ENCODE assay signal across 25 cellular contexts in the genomic region with DNA sequence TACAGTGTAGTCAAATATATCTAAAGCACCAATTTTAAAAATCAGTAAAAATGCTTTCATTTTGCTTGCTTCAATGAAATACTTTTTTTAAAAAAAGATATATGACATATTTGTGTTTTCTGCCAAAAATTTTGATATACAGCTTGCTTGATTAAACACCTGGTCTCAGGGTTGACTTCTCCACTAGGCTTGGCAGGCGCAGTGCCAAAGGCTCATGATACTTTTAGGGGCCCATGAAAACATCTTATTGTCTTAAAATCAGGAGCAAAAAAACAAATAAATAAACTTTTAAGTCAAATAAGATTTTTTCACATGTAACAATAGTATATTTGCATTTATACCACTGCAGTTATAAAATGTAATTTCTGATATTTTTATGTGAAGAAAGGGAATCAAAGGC.
"Had no signal": no experiment of that assay in that cellular context is flagged by ENCODE, and none has a peak within 500 bp of the region (broad histone marks: within the 10 kb centered on the region; RNA-seq: fewer than 3 reads in every experiment).

No MANE protein-coding gene starts in this region.

- H3K4me1 ChIP-seq: stomach, suprapubic skin, testis, tibial nerve, transverse colon, upper lobe of left lung, upper lobe of right lung, uterus, vagina had no signal

- H3K27me3 ChIP-seq: stomach, suprapubic skin, testis, tibial artery, tibial nerve, transverse colon, upper lobe of left lung, upper lobe of right lung, uterus, vagina had no signal

- DNase-seq: stimulated activated CD4-positive, alpha-beta T cell treated with anti-CD3 and anti-CD28 coated beads, Interleukin-2, amount 100 ng/mL, for 48 hours; stimulated activated CD4-positive, alpha-beta T cell treated with anti-CD3 and anti-CD28 coated beads, Interleukin-4, amount 100 ng/mL, for 1 hour; stimulated activated CD4-positive, alpha-beta T cell treated with anti-CD3 and anti-CD28 coated beads, Interleukin-4, amount 100 ng/mL, for 24 hours; stimulated activated CD4-positive, alpha-beta T cell treated with anti-CD3 and anti-CD28 coated beads, Interleukin-4, amount 100 ng/mL, for 4 hours; stimulated activated CD8-positive, alpha-beta memory T cell treated with anti-CD3 and anti-CD28 coated beads, Interleukin-4, amount 100 ng/mL, for 48 hours; stimulated activated naive B cell treated with anti-CD40 and anti-IgM and Interleukin-4, amounts not matched to agents 10 μg/mL and 1 μg/mL and 100 μg/mL, for 72 hours; stimulated activated naive CD4-positive, alpha-beta T cell; stimulated activated naive CD4-positive, alpha-beta T cell treated with Interleukin-2 at 50 U/mL for 16 hours; stimulated activated naive CD8-positive, alpha-beta T cell treated with anti-CD3 and anti-CD28 coated beads, Interleukin-15, amount 100 ng/mL, for 72 hours; stimulated activated naive CD8-positive, alpha-beta T cell treated with anti-CD3 and anti-CD28 coated beads, Interleukin-15, Interleukin-2, amounts not matched to agents 100 U/mL and 50 U/mL, for 24 hours; stomach; substantia nigra; testis; tibial artery; transverse colon; trophoblast cell; upper lobe of left lung; upper lobe of right lung; uterus had no signal

- ATAC-seq: stimulated activated effector memory CD8-positive, alpha-beta T cell treated with anti-CD3 and anti-CD28 coated beads, Interleukin-12 subunit alpha, Interleukin-12 subunit beta, amount 100 ng/mL, for 72 hours; stimulated activated memory B cell treated with anti-CD40 and anti-IgM and Interleukin-4, amounts not matched to agents 10 μg/mL and 1 μg/mL and 100 μg/mL, for 72 hours; stimulated activated naive B cell treated with anti-CD40 and anti-IgM and Interleukin-4, amounts not matched to agents 10 μg/mL and 1 μg/mL and 100 μg/mL, for 72 hours; stimulated activated naive CD8-positive, alpha-beta T cell treated with anti-CD3 and anti-CD28 coated beads, Interleukin-15, amount 100 ng/mL, for 72 hours; stimulated activated naive CD8-positive, alpha-beta T cell treated with anti-CD3 and anti-CD28 coated beads, Interleukin-15, Interleukin-2, amounts not matched to agents 100 U/mL and 50 U/mL, for 24 hours; upper lobe of right lung had no signal

- H3K36me3 ChIP-seq: upper lobe of left lung, upper lobe of right lung, uterus had no signal

- H3K27ac ChIP-seq: stomach, suprapubic skin, testis, thoracic aorta, tibial artery, tibial nerve, transverse colon, upper lobe of left lung, upper lobe of right lung, uterus, vagina had no signal

- H3K4me3 ChIP-seq: stomach, suprapubic skin, testis, thoracic aorta, tibial artery, tibial nerve, transverse colon, upper lobe of left lung, upper lobe of right lung, uterus, vagina had no signal

- H3K9me3 ChIP-seq: stomach, suprapubic skin, testis, thoracic aorta, tibial artery, tibial nerve, transverse colon, upper lobe of left lung, upper lobe of right lung, uterus, vagina had no signal
